ENCODE assay signal across 8 cellular contexts in genomic region chr9:93450817-93451761, GRCh38. TPM values are rescaled to one million over a fixed set of nuclear protein-coding genes. Genes with fewer than 3 reads are reported as not detected.
A peak's percentile ranks its signal among the peaks of the same experiment; 100 is the strongest.
DNase-seq lines count a peak whose midpoint lies in the region; ATAC-seq lines count a peak whose summit lies in the region.

A gene with protein sequence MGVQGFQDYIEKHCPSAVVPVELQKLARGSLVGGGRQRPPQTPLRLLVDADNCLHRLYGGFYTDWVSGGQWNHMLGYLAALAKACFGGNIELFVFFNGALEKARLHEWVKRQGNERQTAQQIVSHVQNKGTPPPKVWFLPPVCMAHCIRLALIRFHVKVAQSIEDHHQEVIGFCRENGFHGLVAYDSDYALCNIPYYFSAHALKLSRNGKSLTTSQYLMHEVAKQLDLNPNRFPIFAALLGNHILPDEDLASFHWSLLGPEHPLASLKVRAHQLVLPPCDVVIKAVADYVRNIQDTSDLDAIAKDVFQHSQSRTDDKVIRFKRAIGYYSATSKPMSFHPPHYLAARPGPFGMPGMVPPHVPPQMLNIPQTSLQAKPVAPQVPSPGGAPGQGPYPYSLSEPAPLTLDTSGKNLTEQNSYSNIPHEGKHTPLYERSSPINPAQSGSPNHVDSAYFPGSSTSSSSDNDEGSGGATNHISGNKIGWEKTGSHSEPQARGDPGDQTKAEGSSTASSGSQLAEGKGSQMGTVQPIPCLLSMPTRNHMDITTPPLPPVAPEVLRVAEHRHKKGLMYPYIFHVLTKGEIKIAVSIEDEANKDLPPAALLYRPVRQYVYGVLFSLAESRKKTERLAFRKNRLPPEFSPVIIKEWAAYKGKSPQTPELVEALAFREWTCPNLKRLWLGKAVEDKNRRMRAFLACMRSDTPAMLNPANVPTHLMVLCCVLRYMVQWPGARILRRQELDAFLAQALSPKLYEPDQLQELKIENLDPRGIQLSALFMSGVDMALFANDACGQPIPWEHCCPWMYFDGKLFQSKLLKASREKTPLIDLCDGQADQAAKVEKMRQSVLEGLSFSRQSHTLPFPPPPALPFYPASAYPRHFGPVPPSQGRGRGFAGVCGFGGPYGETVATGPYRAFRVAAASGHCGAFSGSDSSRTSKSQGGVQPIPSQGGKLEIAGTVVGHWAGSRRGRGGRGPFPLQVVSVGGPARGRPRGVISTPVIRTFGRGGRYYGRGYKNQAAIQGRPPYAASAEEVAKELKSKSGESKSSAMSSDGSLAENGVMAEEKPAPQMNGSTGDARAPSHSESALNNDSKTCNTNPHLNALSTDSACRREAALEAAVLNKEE (plus strand): TSS chr9:93451685. CDS start chr9:93451916, 231 bp downstream.

- POLR2A ChIA-PET in activated CD4-positive, alpha-beta T cell treated with anti-CD3 and anti-CD28 coated beads, Interleukin-2, amount 10 ng/mL, durations not matched to agents 7 days and 5 days (lab: Charles Lee) = no interaction called here

- H3K27me3 Mint-ChIP-seq in activated CD4-positive, alpha-beta T cell treated with anti-CD3 and anti-CD28 coated beads, Interleukin-2, amount 10 ng/mL, durations not matched to agents 7 days and 5 days = no peaks in the 10 kb centered on the region

- CTCF ChIA-PET in activated CD4-positive, alpha-beta T cell treated with anti-CD3 and anti-CD28 coated beads, Interleukin-2, amount 10 ng/mL, durations not matched to agents 7 days and 5 days (lab: Charles Lee) = interaction anchor here (0.6 to 6.6 kb wide), 4 partner anchors 22 to 618 kb away, joined by 3 to 26 read pairs (median 3); no protein-coding TSS in a partner anchor

- ATAC-seq in GM18909 (IDR thresholded peaks at IDR 0.05; ENCODE audit: poor library complexity, unreplicated experiment) = peak; percentile 68
- peak; percentile 58 for ATAC-seq in HG03159 (IDR thresholded peaks at IDR 0.05; ENCODE audit: unreplicated experiment)
- peak; percentile 82 for ATAC-seq in left lobe of liver

- H3K4me1 Mint-ChIP-seq in activated CD4-positive, alpha-beta T cell treated with anti-CD3 and anti-CD28 coated beads, Interleukin-2, amount 10 ng/mL, durations not matched to agents 7 days and 5 days = peaks cover 46% of the 10 kb centered on the region

- H3K9me3 Mint-ChIP-seq in activated CD4-positive, alpha-beta T cell treated with anti-CD3 and anti-CD28 coated beads, Interleukin-2, amount 10 ng/mL, durations not matched to agents 7 days and 5 days = no peaks in the 10 kb centered on the region

- peak within 1 kb of the TSS; percentile 93 for H3K4me3 Mint-ChIP-seq in activated CD4-positive, alpha-beta T cell treated with anti-CD3 and anti-CD28 coated beads, Interleukin-2, amount 10 ng/mL, durations not matched to agents 7 days and 5 days

- DNase-seq in AG08396 (ENCODE audit: low spot score) (peak; percentile 92), NCI-H446 (lab: John Stamatoyannopoulos, UW) (peak; percentile 42 to 66), dedifferentiated amniotic fluid mesenchymal stem cell (ENCODE audit: extremely low spot score) (peak; percentile 71), left lobe of liver (ENCODE audit: low spot score) (peak; percentile 80)
- peak; percentile 77 for DNase-seq in activated CD4-positive, alpha-beta T cell treated with anti-CD3 and anti-CD28 coated beads, Interleukin-2, amount 10 ng/mL, durations not matched to agents 7 days and 5 days
- DNase-seq in stimulated activated CD4-positive, alpha-beta T cell treated with anti-CD3 and anti-CD28 coated beads, Interleukin-2, amount 100 ng/mL, for 24 hours = peak; percentile 72 to 75

- peak within 1 kb of the TSS; percentile 96 for H3K27ac Mint-ChIP-seq in activated CD4-positive, alpha-beta T cell treated with anti-CD3 and anti-CD28 coated beads, Interleukin-2, amount 10 ng/mL, durations not matched to agents 7 days and 5 days

- H3K36me3 Mint-ChIP-seq in activated CD4-positive, alpha-beta T cell treated with anti-CD3 and anti-CD28 coated beads, Interleukin-2, amount 10 ng/mL, durations not matched to agents 7 days and 5 days (ENCODE audit: low read depth) = peaks cover 37% of the 10 kb centered on the region

RNA-seq across cellular contexts. Expression of the gene that starts here (rescaled TPM):
- 100 to 1,000 TPM; 118 to 135 TPM for total RNA-seq in activated CD4-positive, alpha-beta T cell treated with anti-CD3 and anti-CD28 coated beads, Interleukin-2, amount 10 ng/mL, durations not matched to agents 7 days and 5 days
- 72.2 TPM for total RNA-seq in left lobe of liver

Comparison
In these comparisons a context has a peak if more than half of its experiments do, and no peak if none do; other contexts are left out.
1. Peak in every context shown above with its lines: DNase-seq and ATAC-seq.